In the genomic region with DNA sequence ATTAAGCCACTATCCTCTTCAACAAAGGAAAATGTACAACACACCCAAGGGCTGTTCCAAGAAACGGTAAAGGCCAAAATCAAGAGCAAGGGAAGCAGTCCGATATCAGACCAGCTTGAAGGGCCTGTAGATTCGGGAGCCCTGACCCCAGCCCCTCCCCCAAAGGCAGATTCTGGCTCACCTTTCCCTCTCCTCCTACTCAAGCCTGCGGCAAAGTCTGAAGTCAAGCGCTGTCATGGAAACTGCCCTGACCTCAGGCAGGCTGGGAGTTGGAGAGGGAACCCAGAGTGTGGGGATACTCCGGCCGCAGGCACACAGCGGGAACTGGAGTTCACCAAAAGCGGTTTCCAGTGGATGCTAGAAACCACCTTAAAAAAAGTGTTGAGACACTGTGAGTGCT, we compare ENCODE assay signal across 11 cellular contexts.
DNase-seq lines count a peak whose midpoint lies in the region; ATAC-seq and TF ChIP-seq lines count a peak whose summit lies in the region.
"Had no signal": no experiment of that assay in that cellular context is flagged by ENCODE, and none has a peak within 500 bp of the region (broad histone marks: within the 10 kb centered on the region; RNA-seq: fewer than 3 reads in every experiment).

No MANE protein-coding gene starts in this region.

- in situ Hi-C loops in brain microvascular endothelial cell (cut with HindIII; ENCODE audit: low pct_ligation_motif_present, low sequenced_read_pairs), result no loop called here

- H3K36me3 ChIP-seq in MM.1S (replicated peaks; ENCODE audit: insufficient read depth, low read length) (peaks cover 26% of the 10 kb centered on the region), brain microvascular endothelial cell (replicated peaks) (peaks cover 49% of the 10 kb centered on the region), neuron (ENCODE audit: insufficient read depth, low read length) (peaks cover 66% of the 10 kb centered on the region)

- H3F3A ChIP-seq in MM.1S (ENCODE audit: insufficient read depth, low read length), result peaks cover 9% of the 10 kb centered on the region

- H3K4me2 ChIP-seq in MM.1S (ENCODE audit: low read depth, low read length), result peak overlapping the region; percentile 89; the same call in 1 of the 2 replicates

- peak overlapping the region; percentile 80; the same call in 1 of the 2 replicates for H3K9ac ChIP-seq in MM.1S (ENCODE audit: low read length)

- H3K9me3 ChIP-seq in MM.1S (replicated peaks; ENCODE audit: insufficient read depth, low read length), result no peaks in the 10 kb centered on the region
- no peaks in the 10 kb centered on the region for H3K9me3 ChIP-seq in neuron (ENCODE audit: low read length)

- no peaks in the 10 kb centered on the region for H3K9me3 Mint-ChIP-seq in T-helper 1 cell treated with Interleukin-12 subunit alpha and Interleukin-12 subunit beta and Interleukin-4 antibody, amounts not matched to agents 30 μg/mL and 1 μg/mL, for 36 hours

- H3K27me3 ChIP-seq in MM.1S (replicated peaks; ENCODE audit: insufficient read depth, low read length), result no peaks in the 10 kb centered on the region
- no peaks in the 10 kb centered on the region for H3K27me3 ChIP-seq in brain microvascular endothelial cell (replicated peaks)
- no peaks in the 10 kb centered on the region for H3K27me3 ChIP-seq in neuron (ENCODE audit: insufficient read depth, low read length)

- H2AFZ ChIP-seq in MM.1S (ENCODE audit: low read length) (no peak overlapping the region), neuron (ENCODE audit: low read depth, low read length) (no peak overlapping the region)

- peaks cover 74% of the 10 kb centered on the region for H3K79me2 ChIP-seq in MM.1S (ENCODE audit: low read length)

- no peaks in the 10 kb centered on the region for H4K20me1 ChIP-seq in MM.1S (ENCODE audit: insufficient read depth, low read length)

- ATAC-seq in HG02678 (IDR thresholded peaks at IDR 0.05; ENCODE audit: unreplicated experiment), result no peak
- ATAC-seq in HG02623 (IDR thresholded peaks at IDR 0.05; ENCODE audit: unreplicated experiment), result no peak
- ATAC-seq: right cardiac atrium had no signal

- H3K27ac ChIP-seq in MM.1S (ENCODE audit: low read length), result no peak overlapping the region
- H3K27ac ChIP-seq in brain microvascular endothelial cell, result no peak overlapping the region

- H3K27ac Mint-ChIP-seq in T-helper 1 cell treated with Interleukin-12 subunit alpha and Interleukin-12 subunit beta and Interleukin-4 antibody, amounts not matched to agents 30 μg/mL and 1 μg/mL, for 36 hours, result peak overlapping the region; percentile 90

- peaks cover 20% of the 10 kb centered on the region for H3K4me1 Mint-ChIP-seq in T-helper 1 cell treated with Interleukin-12 subunit alpha and Interleukin-12 subunit beta and Interleukin-4 antibody, amounts not matched to agents 30 μg/mL and 1 μg/mL, for 36 hours (ENCODE audit: low read depth)

- no peak overlapping the region for H3K4me3 ChIP-seq in MM.1S (ENCODE audit: low read length)
- H3K4me3 ChIP-seq in brain microvascular endothelial cell (ENCODE audit: low read depth, low read length), result peak overlapping the region; percentile 9
- H3K4me3 ChIP-seq in neuron (ENCODE audit: low read length), result peak overlapping the region; percentile 72

- H3K4me1 ChIP-seq in MM.1S (ENCODE audit: low read length) (peaks cover 10% of the 10 kb centered on the region), neuron (ENCODE audit: insufficient read depth, low read length) (peaks cover 17% of the 10 kb centered on the region)

- TF ChIP-seq CTCF in MM.1S (IDR thresholded peaks at IDR 0.05; ENCODE audit: low read length), result no peak
- no peak for TF ChIP-seq CTCF in brain microvascular endothelial cell (IDR thresholded peaks at IDR 0.05; ENCODE audit: low read depth, low read length, missing control alignments)

- peaks cover 38% of the 10 kb centered on the region for H3K36me3 Mint-ChIP-seq in T-helper 1 cell treated with Interleukin-12 subunit alpha and Interleukin-12 subunit beta and Interleukin-4 antibody, amounts not matched to agents 30 μg/mL and 1 μg/mL, for 36 hours (ENCODE audit: low read depth)

- no peaks in the 10 kb centered on the region for H3K9me2 ChIP-seq in MM.1S (replicated peaks; ENCODE audit: insufficient read depth, low read length)

- no peaks in the 10 kb centered on the region for H3K27me3 Mint-ChIP-seq in T-helper 1 cell treated with Interleukin-12 subunit alpha and Interleukin-12 subunit beta and Interleukin-4 antibody, amounts not matched to agents 30 μg/mL and 1 μg/mL, for 36 hours (ENCODE audit: low read depth)

- DNase-seq in T-helper 1 cell (no peak), MM.1S (no peak), brain microvascular endothelial cell (no peak)
- no peak for DNase-seq in stimulated activated CD4-positive, alpha-beta T cell treated with anti-CD3 and anti-CD28 coated beads, Interleukin-12 subunit alpha, Interleukin-12 subunit beta, amount 100 ng/mL, for 4 hours
- DNase-seq: cortex of kidney, NCI-H1105 had no signal

- peak overlapping the region; percentile 86 for H3K4me3 Mint-ChIP-seq in T-helper 1 cell treated with Interleukin-12 subunit alpha and Interleukin-12 subunit beta and Interleukin-4 antibody, amounts not matched to agents 30 μg/mL and 1 μg/mL, for 36 hours
